Comparison of ENCODE assay signal across 8 cellular contexts in genomic region chr1:150560011-150560438, GRCh38. TPM values are rescaled to one million over a fixed set of nuclear protein-coding genes. Genes with fewer than 3 reads are reported as not detected.
A peak's percentile ranks its signal among the peaks of the same experiment; 100 is the strongest.
DNase-seq lines count a peak whose midpoint lies in the region; ATAC-seq and TF ChIP-seq lines count a peak whose summit lies in the region.

No MANE protein-coding gene starts in this region.

- no peak for TF ChIP-seq POLR2A in body of pancreas (IDR thresholded peaks at IDR 0.05)

- H3K4me3 ChIP-seq in body of pancreas (no peak overlapping the region), smooth muscle cell (no peak overlapping the region)

- H3K36me3 ChIP-seq in body of pancreas (replicated peaks in 1 of 2; ENCODE audit: insufficient read depth in 1 of 2, low read depth in 2 of 2) (no peaks in the 10 kb centered on the region), smooth muscle cell (ENCODE audit: low read depth) (no peaks in the 10 kb centered on the region)

- H3K27me3 ChIP-seq in body of pancreas (no peaks in the 10 kb centered on the region), smooth muscle cell (ENCODE audit: low read depth) (no peaks in the 10 kb centered on the region)

- H3K27ac ChIP-seq in body of pancreas (peak overlapping the region; percentile 97 to 100 (median 98)), smooth muscle cell (ENCODE audit: low read depth) (no peak overlapping the region)

- H4K20me1 ChIP-seq in smooth muscle cell (ENCODE audit: low read depth): peaks cover 16% of the 10 kb centered on the region

- H3K4me1 ChIP-seq in body of pancreas (peaks cover 57% of the 10 kb centered on the region), smooth muscle cell (ENCODE audit: low read depth) (peaks cover 27% of the 10 kb centered on the region)

- DNase-seq in GM03348 (ENCODE audit: low spot score) (peak; percentile 68), NCI-H1105 treated with DMSO at 0.1 percent for 48 hours (lab: John Stamatoyannopoulos, UW) (peak; percentile 51), T-helper 9 cell (peak; percentile 71), body of pancreas (peak; percentile 84 to 86 (median 84)), iPS-NIHi7 (ENCODE audit: extremely low spot score) (peak; percentile 74), smooth muscle cell (lab: John Stamatoyannopoulos, UW; ENCODE audit: unreplicated experiment) (no peak)

- TF ChIP-seq CTCF in body of pancreas (IDR thresholded peaks at IDR 0.05): peak; percentile 85 to 93 (median 86)
- peak; percentile 84 for TF ChIP-seq CTCF in smooth muscle cell (IDR thresholded peaks at IDR 0.05; ENCODE audit: borderline replicate concordance, insufficient read depth, poor library complexity, severe bottlenecking)

- H3K4me2 ChIP-seq in smooth muscle cell: peak overlapping the region; percentile 84

- WGBS in body of pancreas, 2 donors: 7% methylated on average over 9 of the region's 9 CpGs; no CpG with 5 or more reads in 1 of the 2 donors
- WGBS in smooth muscle cell (ENCODE audit: low lambda C conversion rate): 47% methylated on average over 9 of the region's 9 CpGs

- intact Hi-C loops in body of pancreas (cut with DNase I): no loop called here

- ATAC-seq in body of pancreas: peak; percentile 16
- no peak for ATAC-seq in GM18868 (IDR thresholded peaks at IDR 0.05; ENCODE audit: unreplicated experiment)
- no peak for ATAC-seq in HG03432 (IDR thresholded peaks at IDR 0.05; ENCODE audit: unreplicated experiment)

- H3F3A ChIP-seq in smooth muscle cell (ENCODE audit: low read depth): peaks cover 22% of the 10 kb centered on the region

- no peak overlapping the region for H3K9ac ChIP-seq in smooth muscle cell (ENCODE audit: low read depth)

- peaks cover 24% of the 10 kb centered on the region for H3K79me2 ChIP-seq in smooth muscle cell (ENCODE audit: low read depth)

- H2AFZ ChIP-seq in smooth muscle cell (ENCODE audit: low read depth): no peak overlapping the region

- no peaks in the 10 kb centered on the region for H3K9me3 ChIP-seq in body of pancreas
- H3K9me3 ChIP-seq in smooth muscle cell (replicated peaks; ENCODE audit: low read depth): no peaks in the 10 kb centered on the region

RNA-seq across cellular contexts. Expression of gene ADAMTSL4, which starts 10.8 kb away (rescaled TPM):
- 1 to 10 TPM; 4.7 to 7.6 TPM for total RNA-seq in body of pancreas
- total RNA-seq in smooth muscle cell: 2.4 and 6.4 TPM in 2 replicates
- polyA plus RNA-seq in smooth muscle cell: 8.4 and 20.8 TPM in 2 replicates

RNA-seq across cellular contexts. Expression of gene MCL1, which starts 19.4 kb away (rescaled TPM):
- total RNA-seq in body of pancreas (100 to 1,000 TPM; 211 to 223 TPM), smooth muscle cell (519 and 630 TPM in 2 replicates)
- polyA plus RNA-seq in smooth muscle cell: 224 and 247 TPM in 2 replicates

RNA-seq across cellular contexts. Expression of gene FALEC, which starts 44.5 kb away (rescaled TPM):
- total RNA-seq in body of pancreas (not detected), smooth muscle cell (not detected in 2 replicates)
- 0.62 and 1.2 TPM in 2 replicates for polyA plus RNA-seq in smooth muscle cell

RNA-seq across cellular contexts. Expression of gene ECM1, which starts 52.1 kb away (rescaled TPM):
- total RNA-seq in body of pancreas (1 to 10 TPM; 1.3 to 2.1 TPM), smooth muscle cell (14.6 and 19.0 TPM in 2 replicates)
- polyA plus RNA-seq in smooth muscle cell: 32.0 and 36.1 TPM in 2 replicates
